Comparison of ENCODE assay signal across 15 cellular contexts in genomic region chr10:3046941-3047621, GRCh38. TPM values are rescaled to one million over a fixed set of nuclear protein-coding genes. Genes with fewer than 3 reads are reported as not detected.
DNase-seq lines count a peak whose midpoint lies in the region; ATAC-seq, FAIRE-seq and TF ChIP-seq lines count a peak whose summit lies in the region.
"Had no signal": no experiment of that assay in that cellular context is flagged by ENCODE, and none has a peak within 500 bp of the region (broad histone marks: within the 10 kb centered on the region; RNA-seq: fewer than 3 reads in every experiment).

No MANE protein-coding gene starts in this region.

- H3K4me3 ChIP-seq in IMR-90 (ENCODE audit: insufficient read depth, low read depth, low read length) (no peak overlapping the region), GM12878 (no peak overlapping the region), thoracic aorta (no peak overlapping the region), right lobe of liver (no peak overlapping the region)
- H3K4me3 ChIP-seq: heart left ventricle had no signal

- no peaks in the 10 kb centered on the region for H3K36me3 Mint-ChIP-seq in activated CD8-positive, alpha-beta T cell treated with anti-CD3 and anti-CD28 coated beads, Interleukin-2, amount 10 ng/mL, durations not matched to agents 7 days and 5 days (ENCODE audit: low read depth)
- H3K36me3 Mint-ChIP-seq: naive B cell had no signal

- peak overlapping the region; percentile 100 for H2BK120ac ChIP-seq in IMR-90 (ENCODE audit: low read depth, low read length)

- no CpG with 5 or more reads among the region's 9 CpGs for WGBS in IMR-90 (ENCODE audit: extremely low coverage in 2 of 2, insufficient read length in 1 of 2), 2 experiments
- 12% methylated on average over 9 of the region's 9 CpGs for WGBS in GM12878 (ENCODE audit: insufficient coverage, insufficient replicate concordance, low lambda C conversion rate, missing lambda C conversion rate)
- WGBS in right lobe of liver (ENCODE audit: insufficient coverage, low coverage, low lambda C conversion rate, missing lambda C conversion rate): 35% methylated on average over 6 of the region's 9 CpGs

- H3K4me1 ChIP-seq in IMR-90 (ENCODE audit: control insufficient read depth, insufficient read depth, low read length) (peaks cover 31% of the 10 kb centered on the region), GM12878 (ENCODE audit: control insufficient read depth, insufficient read depth, low read length) (no peaks in the 10 kb centered on the region), thoracic aorta (ENCODE audit: control insufficient read depth in 1 of 2, low read depth in 2 of 2) (peaks cover 24 to 53% of the 10 kb centered on the region in 2 donors), right lobe of liver (no peaks in the 10 kb centered on the region)

- H3K27me3 Mint-ChIP-seq in activated CD8-positive, alpha-beta T cell treated with anti-CD3 and anti-CD28 coated beads, Interleukin-2, amount 10 ng/mL, durations not matched to agents 7 days and 5 days (ENCODE audit: low read depth): peaks cover 9% of the 10 kb centered on the region

- no peak for TF ChIP-seq POLR2A in IMR-90 (IDR thresholded peaks at IDR 0.05; ENCODE audit: low read depth, low read length)
- no peak for TF ChIP-seq POLR2A in GM12878 (IDR thresholded peaks at IDR 0.05; ENCODE audit: low read depth, low read length)
- no peak for TF ChIP-seq POLR2A in right lobe of liver (IDR thresholded peaks at IDR 0.05)

- H3K23ac ChIP-seq in IMR-90 (ENCODE audit: low read depth, low read length): peak overlapping the region; percentile 98

- peak overlapping the region; percentile 99 for H4K91ac ChIP-seq in IMR-90 (ENCODE audit: insufficient read depth, low read depth, low read length)

- peak overlapping the region; percentile 93; the same call in 1 of the 2 replicates for H3K56ac ChIP-seq in IMR-90 (ENCODE audit: extremely low read depth, insufficient read depth, low read length)

- H3K27ac Mint-ChIP-seq in activated CD8-positive, alpha-beta T cell treated with anti-CD3 and anti-CD28 coated beads, Interleukin-2, amount 10 ng/mL, durations not matched to agents 7 days and 5 days: no peak overlapping the region

- peaks cover 22% of the 10 kb centered on the region for H3K9me1 ChIP-seq in IMR-90 (ENCODE audit: insufficient read depth, low read length)

- H2AFZ ChIP-seq in IMR-90 (replicated peaks; ENCODE audit: low read length, poor library complexity) (peak overlapping the region; percentile 53), GM12878 (ENCODE audit: control insufficient read depth, low read depth, low read length) (no peak overlapping the region; the same call in 1 of the 2 replicates)

- H3K4ac ChIP-seq in IMR-90 (ENCODE audit: low read depth, low read length): peak overlapping the region; percentile 100

- no peak for FAIRE-seq in GM12878 (lab: Jason Lieb, UNC)
- FAIRE-seq: endothelial cell of umbilical vein had no signal

- H2BK20ac ChIP-seq in IMR-90 (ENCODE audit: low read depth, low read length): peak overlapping the region; percentile 99

- peaks cover 0 to 14% of the 10 kb centered on the region in 2 experiments; a peak in 3 of 4 replicates for H3K79me1 ChIP-seq in IMR-90 (ENCODE audit: low read depth in 1 of 2, low read length in 2 of 2)

- H2BK15ac ChIP-seq in IMR-90 (ENCODE audit: low read depth, low read length): peak overlapping the region; percentile 99

- TF ChIP-seq RAD21 in IMR-90 (IDR thresholded peaks at IDR 0.05; ENCODE audit: low read length) (no peak), GM12878 (IDR thresholded peaks at IDR 0.05; ENCODE audit: insufficient read depth, low read depth, low read length) (no peak)

- no peaks in the 10 kb centered on the region for H3K4me1 Mint-ChIP-seq in activated CD8-positive, alpha-beta T cell treated with anti-CD3 and anti-CD28 coated beads, Interleukin-2, amount 10 ng/mL, durations not matched to agents 7 days and 5 days (ENCODE audit: low read depth)

- peak overlapping the region; percentile 100 for H2AK5ac ChIP-seq in IMR-90 (ENCODE audit: low read depth, low read length)

- no peaks in the 10 kb centered on the region for H3K9me3 ChIP-seq in IMR-90 (ENCODE audit: control insufficient read depth, insufficient read depth, low read length)
- H3K9me3 ChIP-seq in GM12878 (replicated peaks; ENCODE audit: control insufficient read depth, insufficient read depth, low read length): no peaks in the 10 kb centered on the region
- no peaks in the 10 kb centered on the region for H3K9me3 ChIP-seq in thoracic aorta
- H3K9me3 ChIP-seq in right lobe of liver: no peaks in the 10 kb centered on the region
- H3K9me3 ChIP-seq: heart left ventricle had no signal

- peak overlapping the region; percentile 71 for H3K4me2 ChIP-seq in IMR-90 (ENCODE audit: low read depth, low read length)
- no peak overlapping the region for H3K4me2 ChIP-seq in GM12878 (ENCODE audit: control insufficient read depth, insufficient read depth)

- RAD21 ChIA-PET in GM12878 (lab: Charles Lee; ENCODE audit: unreplicated experiment): interaction anchor here (1.8 to 4.9 kb wide), 2 partner anchors 99 to 119 kb away, joined by 5 to 53 read pairs; no protein-coding TSS in a partner anchor

- H4K8ac ChIP-seq in IMR-90 (ENCODE audit: low read depth in 2 of 2, low read length in 2 of 2): peak overlapping the region; percentile 95 to 98

- CTCF ChIA-PET in IMR-90 (lab: Yijun Ruan, JAX): no interaction called here
- CTCF ChIA-PET in GM12878 (lab: Yijun Ruan, JAX): interaction anchor here (0.7 to 1.1 kb wide), 2 partner anchors 38 to 119 kb away, joined by 3 read pairs; no protein-coding TSS in a partner anchor
- CTCF ChIA-PET in activated CD8-positive, alpha-beta T cell treated with anti-CD3 and anti-CD28 coated beads, Interleukin-2, amount 10 ng/mL, durations not matched to agents 7 days and 5 days (lab: Charles Lee): no interaction called here

- TF ChIP-seq EP300 in GM12878 (IDR thresholded peaks at IDR 0.05; ENCODE audit: borderline replicate concordance in 1 of 2, control insufficient read depth in 1 of 2, low read depth in 2 of 2, low read length in 2 of 2): no peak

- BruUV-seq in IMR-90 (replicated peaks; lab: Mats Ljungman, UMichigan) (no TSS peak), GM12878 (replicated peaks; lab: Mats Ljungman, UMichigan) (no TSS peak)

- peak overlapping the region; percentile 99 for H3K18ac ChIP-seq in IMR-90 (ENCODE audit: low read depth, low read length)

- peak overlapping the region; percentile 98 for H4K5ac ChIP-seq in IMR-90 (ENCODE audit: low read depth, low read length)

- in situ Hi-C loops in IMR-90 (cut with MboI; ENCODE audit: low sequenced_read_pairs): loop anchor here (10.0 kb wide), 1 partner anchor 1932 kb away; no protein-coding TSS in a partner anchor
- in situ Hi-C loops in GM12878 (cut with MboI): no loop called here

- H3K14ac ChIP-seq in IMR-90 (replicated peaks; ENCODE audit: low read depth, low read length): peak overlapping the region; percentile 94

- peak overlapping the region; percentile 98 for H3K27ac ChIP-seq in IMR-90 (ENCODE audit: insufficient read depth, low read length)
- no peak overlapping the region for H3K27ac ChIP-seq in GM12878 (ENCODE audit: control insufficient read depth, insufficient read depth)
- peak overlapping the region; percentile 84 to 91 for H3K27ac ChIP-seq in thoracic aorta
- H3K27ac ChIP-seq in right lobe of liver: no peak overlapping the region

- intact Hi-C loops in IMR-90 (cut with micrococcal nuclease) (no loop called here), GM12878 (cut with micrococcal nuclease; ENCODE audit: unreplicated experiment) (loop anchor here (10.0 kb wide), 1 partner anchor 1292 kb away; no protein-coding TSS in a partner anchor), right lobe of liver (cut with DNase I) (loop anchor here in 1 of 2 donors (10.0 kb wide), 1 partner anchor 122 kb away; no protein-coding TSS in a partner anchor)

- H3K36me3 ChIP-seq in IMR-90 (ENCODE audit: control insufficient read depth, insufficient read depth, low read length) (no peaks in the 10 kb centered on the region), GM12878 (ENCODE audit: control insufficient read depth in 2 of 2, insufficient read depth in 2 of 2, low read length in 1 of 2) (no peaks in the 10 kb centered on the region), thoracic aorta (no peaks in the 10 kb centered on the region), right lobe of liver (no peaks in the 10 kb centered on the region)
- H3K36me3 ChIP-seq: heart left ventricle had no signal

- H3K4me3 Mint-ChIP-seq in activated CD8-positive, alpha-beta T cell treated with anti-CD3 and anti-CD28 coated beads, Interleukin-2, amount 10 ng/mL, durations not matched to agents 7 days and 5 days: no peak overlapping the region
- H3K4me3 Mint-ChIP-seq: naive B cell had no signal

- no peaks in the 10 kb centered on the region for H3K79me2 ChIP-seq in GM12878 (ENCODE audit: control insufficient read depth, insufficient read depth, low read length)

- dilution Hi-C loops in IMR-90 (cut with HindIII; ENCODE audit: low sequenced_read_pairs, unreplicated experiment): loop anchor here (25.0 kb wide), 1 partner anchor 110 kb away; no protein-coding TSS in a partner anchor

- SMC1A ChIA-PET in GM12878 (lab: Charles Lee; ENCODE audit: uncharacterized antibody, unreplicated experiment): interaction anchor here (1.3 kb wide), 1 partner anchor 118 kb away, joined by 8 read pairs; no protein-coding TSS in a partner anchor

- peak overlapping the region; percentile 99 for H2AK9ac ChIP-seq in IMR-90 (replicated peaks; ENCODE audit: low read depth, low read length, poor library complexity)

- ATAC-seq in IMR-90 (ENCODE audit: low read depth): peak; percentile 4
- no peak for ATAC-seq in GM12878
- no peak for ATAC-seq in thoracic aorta (ENCODE audit: insufficient number of reproducible peaks, low FRiP score, low read depth)
- ATAC-seq in right lobe of liver: no peak
- no peak for ATAC-seq in activated CD8-positive, alpha-beta T cell treated with anti-CD3 and anti-CD28 coated beads, Interleukin-2, amount 10 ng/mL, durations not matched to agents 7 days and 5 days
- ATAC-seq: stimulated activated naive CD8-positive, alpha-beta T cell treated with anti-CD3 and anti-CD28 coated beads, Interleukin-15, Interleukin-2, amounts not matched to agents 100 U/mL and 50 U/mL, for 24 hours had no signal

- TF ChIP-seq CTCF in IMR-90 (conservative IDR thresholded peaks at IDR 0.05; ENCODE audit: low read depth, low read length) (no peak), GM12878 (IDR thresholded peaks at IDR 0.05 in 2 of 3, conservative IDR thresholded peaks at IDR 0.05 in 1 of 3; ENCODE audit: control insufficient read depth in 2 of 3, extremely low read depth in 1 of 3, insufficient read depth in 1 of 3, low read depth in 3 of 3, low read length in 3 of 3) (no peak), thoracic aorta (IDR thresholded peaks at IDR 0.05) (no peak), right lobe of liver (IDR thresholded peaks at IDR 0.05) (no peak)

- no peaks in the 10 kb centered on the region for H3K9me3 Mint-ChIP-seq in activated CD8-positive, alpha-beta T cell treated with anti-CD3 and anti-CD28 coated beads, Interleukin-2, amount 10 ng/mL, durations not matched to agents 7 days and 5 days (ENCODE audit: insufficient read depth)
- H3K9me3 Mint-ChIP-seq: naive B cell had no signal

- DNase-seq in IMR-90: peak; percentile 66
- DNase-seq in GM12878 (ENCODE audit: low read depth, low spot score): no peak
- peak; percentile 77 for DNase-seq in left kidney (ENCODE audit: low read depth, low spot score)
- DNase-seq in thoracic aorta (ENCODE audit: low spot score): no peak
- no peak for DNase-seq in right lobe of liver
- DNase-seq in activated CD8-positive, alpha-beta T cell treated with anti-CD3 and anti-CD28 coated beads, Interleukin-2, amount 10 ng/mL, durations not matched to agents 7 days and 5 days: no peak
- DNase-seq in NOMO-1 treated with DMSO at 0.1 percent for 48 hours (lab: John Stamatoyannopoulos, UW; ENCODE audit: unreplicated experiment): no peak
- DNase-seq in NCI-H1105 treated with DMSO at 0.1 percent for 48 hours (lab: John Stamatoyannopoulos, UW): no peak
- DNase-seq: activated CD8-positive, alpha-beta memory T cell treated with anti-CD3 and anti-CD28 coated beads for 24 hours; activated naive CD4-positive, alpha-beta T cell; heart left ventricle; left colon; naive B cell; stimulated activated naive CD8-positive, alpha-beta T cell treated with anti-CD3 and anti-CD28 coated beads, Interleukin-15, Interleukin-2, amounts not matched to agents 100 U/mL and 50 U/mL, for 24 hours had no signal

- POLR2A ChIA-PET in IMR-90 (lab: Charles Lee; ENCODE audit: unreplicated experiment) (interaction anchor here (0.6 kb wide), 1 partner anchor 9 kb away, joined by 3 read pairs; no protein-coding TSS in a partner anchor), GM12878 (lab: Charles Lee) (no interaction called here)
- POLR2A ChIA-PET in activated CD8-positive, alpha-beta T cell treated with anti-CD3 and anti-CD28 coated beads, Interleukin-2, amount 10 ng/mL, durations not matched to agents 7 days and 5 days (lab: Charles Lee): no interaction called here

- H2BK5ac ChIP-seq in IMR-90 (ENCODE audit: low read depth, low read length, poor library complexity, severe bottlenecking): peak overlapping the region; percentile 97

- H3K9ac ChIP-seq in IMR-90 (ENCODE audit: low read depth, low read length): peak overlapping the region; percentile 83
- H3K9ac ChIP-seq in GM12878 (ENCODE audit: control insufficient read depth, insufficient read depth, low read length): no peak overlapping the region

- no peaks in the 10 kb centered on the region for H3K27me3 ChIP-seq in IMR-90 (ENCODE audit: control insufficient read depth, insufficient read depth, low read length)
- H3K27me3 ChIP-seq in GM12878 (replicated peaks in 1 of 2; ENCODE audit: control insufficient read depth in 2 of 2, insufficient read depth in 2 of 2, low read length in 1 of 2): 0 out of 4 replicates have a peak, but pooled peaks cover 0 to 2% of the 10 kb centered on the region in 2 experiments
- no peaks in the 10 kb centered on the region for H3K27me3 ChIP-seq in thoracic aorta (replicated peaks; ENCODE audit: insufficient read depth)
- H3K27me3 ChIP-seq in right lobe of liver: no peaks in the 10 kb centered on the region
- H3K27me3 ChIP-seq: heart left ventricle had no signal

- H4K20me1 ChIP-seq in IMR-90 (ENCODE audit: insufficient read depth, low read length) (no peaks in the 10 kb centered on the region), GM12878 (ENCODE audit: control insufficient read depth, insufficient read depth) (no peaks in the 10 kb centered on the region)

RNA-seq across cellular contexts. Expression of gene PFKP, which starts 20.3 kb away (rescaled TPM):
- total RNA-seq in IMR-90 (2012; rRNA removed) (281 and 294 TPM in 2 replicates), GM12878 (2014; rRNA removed) (111 and 118 TPM in 2 replicates), GM12878 (2014; rRNA removed; fragmentation: Illumina TruSeq; extraction: Trizol) (69.5 and 79.2 TPM in 2 replicates), GM12878 (2021) (129 and 130 TPM in 2 replicates), thoracic aorta (100 to 1,000 TPM in 1 of 2 donors, 10 to 100 TPM in 1; 91.4 to 153 TPM), right lobe of liver (10 to 100 TPM in 3 of 6 experiments, 1 to 10 TPM in 2, under 1 TPM in 1; 0.66 to 24.1 (median 9.2) TPM)
- polyA plus RNA-seq in IMR-90 (2012; rRNA removed) (223 and 249 TPM in 2 replicates), GM12878 (2011; rRNA removed) (107 and 145 TPM in 2 replicates), GM12878 (2014; fragmentation: Illumina TruSeq; extraction: Trizol) (61.8 and 62.4 TPM in 2 replicates), GM12878 (2014; fragmentation: Nextera tagmentation; extraction: Ambion mirVana) (10 to 100 TPM; 27.0 to 45.0 TPM), GM12878 (2014; rRNA removed) (90.7 and 99.9 TPM in 2 replicates), GM12878 (2016; fragmentation: Nextera tagmentation; extraction: Ambion mirVana) (100 to 1,000 TPM; 101 to 111 TPM)
- polyA plus RNA-seq in IMR-90 (2012; cell fraction: cytosol; rRNA removed): 173 and 244 TPM in 2 replicates
- 276 and 335 TPM in 2 replicates for polyA plus RNA-seq in IMR-90 (2012; cell fraction: nucleus; rRNA removed; ENCODE audit: low replicate concordance)
- 462 and 515 TPM in 2 replicates for total RNA-seq in GM12878 (2013; cell fraction: nucleolus; rRNA removed)
- 73.8 TPM for polyA plus RNA-seq in GM12878 (2011; ENCODE audit: low read depth)
- polyA plus RNA-seq in GM12878 (2011; cell fraction: cytosol; rRNA removed): 117 and 136 TPM in 2 replicates
- 731 and 734 TPM in 2 replicates for polyA plus RNA-seq in GM12878 (2011; cell fraction: nucleus; rRNA removed)
- 117 and 160 TPM in 2 replicates for polyA plus RNA-seq in GM12878 (2012)
- 99.6 and 153 TPM in 2 replicates for polyA minus RNA-seq in GM12878 (2011; rRNA and poly(A)+ RNA removed)
- polyA minus RNA-seq in GM12878 (2011; cell fraction: cytosol; rRNA and poly(A)+ RNA removed): 77.0 and 77.2 TPM in 2 replicates
- 161 and 211 TPM in 2 replicates for polyA minus RNA-seq in GM12878 (2011; cell fraction: nucleus; rRNA and poly(A)+ RNA removed)
- 100 to 1,000 TPM; 220 to 233 TPM for total RNA-seq in activated CD8-positive, alpha-beta T cell treated with anti-CD3 and anti-CD28 coated beads, Interleukin-2, amount 10 ng/mL, durations not matched to agents 7 days and 5 days

Comparison
In these comparisons a context has a peak if more than half of its experiments do, and no peak if none do; other contexts are left out.
1. DNase-seq: peak in IMR-90 (single experiment) and left kidney (single experiment); none in GM12878 (single experiment), thoracic aorta (single experiment), right lobe of liver (0 of 3), activated CD8-positive, alpha-beta T cell treated with anti-CD3 and anti-CD28 coated beads, Interleukin-2, amount 10 ng/mL, durations not matched to agents 7 days and 5 days (single experiment), NOMO-1 treated with DMSO at 0.1 percent for 48 hours (single experiment) and NCI-H1105 treated with DMSO at 0.1 percent for 48 hours (single experiment).
2. H3K27ac ChIP-seq: peak in IMR-90 (single experiment) and thoracic aorta (2 of 2); none in GM12878 (single experiment) and right lobe of liver (0 of 3).